In genomic region chr11:117127164-117127563, GRCh38 we compare ENCODE assay signal across 26 cellular contexts.
"Had no signal": no experiment of that assay in that cellular context is flagged by ENCODE, and none has a peak within 500 bp of the region (broad histone marks: within the 10 kb centered on the region; RNA-seq: fewer than 3 reads in every experiment).

No MANE protein-coding gene starts in this region.

- H3K9me3 Mint-ChIP-seq: activated CD4-positive, alpha-beta memory T cell treated with anti-CD3 and anti-CD28 coated beads, Interleukin-2, amount 10 ng/mL, durations not matched to agents 7 days and 5 days; activated CD4-positive, alpha-beta T cell treated with anti-CD3 and anti-CD28 coated beads, Interleukin-2, amount 10 ng/mL, durations not matched to agents 7 days and 5 days; activated naive CD4-positive, alpha-beta T cell treated with anti-CD3 and anti-CD28 coated beads, Interleukin-2, amount 10 ng/mL, durations not matched to agents 7 days and 5 days; activated naive CD8-positive, alpha-beta T cell treated with anti-CD3 and anti-CD28 coated beads, Interleukin-2, amount 10 ng/mL, durations not matched to agents 7 days and 5 days; activated T-cell treated with anti-CD3 and anti-CD28 coated beads, Interleukin-2, amount 50 U/mL, for 24 hours; dendritic cell treated with granulocyte-macrophage colony-stimulating factor and Interleukin-4, amounts not matched to agents 40 ng/mL and 50 ng/mL, for 4 days; mesothelial cell of epicardium; naive thymus-derived CD8-positive, alpha-beta T cell; neural crest cell; type B pancreatic cell had no signal

- H3K4me3 Mint-ChIP-seq: activated CD4-positive, alpha-beta memory T cell treated with anti-CD3 and anti-CD28 coated beads, Interleukin-2, amount 10 ng/mL, durations not matched to agents 7 days and 5 days; activated CD4-positive, alpha-beta T cell treated with anti-CD3 and anti-CD28 coated beads, Interleukin-2, amount 10 ng/mL, durations not matched to agents 7 days and 5 days; activated naive CD4-positive, alpha-beta T cell treated with anti-CD3 and anti-CD28 coated beads, Interleukin-2, amount 10 ng/mL, durations not matched to agents 7 days and 5 days; activated naive CD8-positive, alpha-beta T cell treated with anti-CD3 and anti-CD28 coated beads, Interleukin-2, amount 10 ng/mL, durations not matched to agents 7 days and 5 days; activated T-cell treated with anti-CD3 and anti-CD28 coated beads, Interleukin-2, amount 50 U/mL, for 24 hours; dendritic cell treated with granulocyte-macrophage colony-stimulating factor and Interleukin-4, amounts not matched to agents 40 ng/mL and 50 ng/mL, for 4 days; mesothelial cell of epicardium; naive thymus-derived CD8-positive, alpha-beta T cell; neural crest cell; type B pancreatic cell had no signal

- ATAC-seq: foreskin keratinocyte; heart right ventricle; left cardiac atrium; naive thymus-derived CD8-positive, alpha-beta T cell; pancreas; psoas muscle; right cardiac atrium had no signal

- H3K27me3 ChIP-seq: esophagus muscularis mucosa, heart right ventricle, pancreas, uterus had no signal

- H3K27ac Mint-ChIP-seq: activated CD4-positive, alpha-beta memory T cell treated with anti-CD3 and anti-CD28 coated beads, Interleukin-2, amount 10 ng/mL, durations not matched to agents 7 days and 5 days; activated CD4-positive, alpha-beta T cell treated with anti-CD3 and anti-CD28 coated beads, Interleukin-2, amount 10 ng/mL, durations not matched to agents 7 days and 5 days; activated naive CD4-positive, alpha-beta T cell treated with anti-CD3 and anti-CD28 coated beads, Interleukin-2, amount 10 ng/mL, durations not matched to agents 7 days and 5 days; activated naive CD8-positive, alpha-beta T cell treated with anti-CD3 and anti-CD28 coated beads, Interleukin-2, amount 10 ng/mL, durations not matched to agents 7 days and 5 days; activated T-cell treated with anti-CD3 and anti-CD28 coated beads, Interleukin-2, amount 50 U/mL, for 24 hours; dendritic cell treated with granulocyte-macrophage colony-stimulating factor and Interleukin-4, amounts not matched to agents 40 ng/mL and 50 ng/mL, for 4 days; mesothelial cell of epicardium; type B pancreatic cell had no signal

- H3K27ac ChIP-seq: esophagus muscularis mucosa, foreskin keratinocyte, heart right ventricle, pancreas, psoas muscle, uterus had no signal

- H3K4me3 ChIP-seq: esophagus muscularis mucosa, heart right ventricle, pancreas, psoas muscle, uterus had no signal

- H3K4me1 Mint-ChIP-seq: activated CD4-positive, alpha-beta memory T cell treated with anti-CD3 and anti-CD28 coated beads, Interleukin-2, amount 10 ng/mL, durations not matched to agents 7 days and 5 days; activated CD4-positive, alpha-beta T cell treated with anti-CD3 and anti-CD28 coated beads, Interleukin-2, amount 10 ng/mL, durations not matched to agents 7 days and 5 days; activated naive CD4-positive, alpha-beta T cell treated with anti-CD3 and anti-CD28 coated beads, Interleukin-2, amount 10 ng/mL, durations not matched to agents 7 days and 5 days; mesothelial cell of epicardium; naive thymus-derived CD8-positive, alpha-beta T cell; neural crest cell had no signal

- H3K27me3 Mint-ChIP-seq: activated T-cell treated with anti-CD3 and anti-CD28 coated beads, Interleukin-2, amount 50 U/mL, for 24 hours had no signal

- H3K36me3 Mint-ChIP-seq: activated naive CD4-positive, alpha-beta T cell treated with anti-CD3 and anti-CD28 coated beads, Interleukin-2, amount 10 ng/mL, durations not matched to agents 7 days and 5 days; activated naive CD8-positive, alpha-beta T cell treated with anti-CD3 and anti-CD28 coated beads, Interleukin-2, amount 10 ng/mL, durations not matched to agents 7 days and 5 days; mesothelial cell of epicardium; naive thymus-derived CD8-positive, alpha-beta T cell; type B pancreatic cell had no signal

- DNase-seq: activated CD4-positive, alpha-beta memory T cell treated with anti-CD3 and anti-CD28 coated beads, Interleukin-2, amount 10 ng/mL, durations not matched to agents 7 days and 5 days; activated CD4-positive, alpha-beta T cell treated with anti-CD3 and anti-CD28 coated beads for 1 hour; activated CD4-positive, alpha-beta T cell treated with anti-CD3 and anti-CD28 coated beads, Interleukin-2, amount 10 ng/mL, durations not matched to agents 7 days and 5 days; activated CD8-positive, alpha-beta memory T cell treated with anti-CD3 and anti-CD28 coated beads, Interleukin-2, amount 50 U/mL, for 48 hours; activated gamma-delta T cell; activated naive CD4-positive, alpha-beta T cell treated with anti-CD3 and anti-CD28 coated beads, Interleukin-2, amount 10 ng/mL, durations not matched to agents 7 days and 5 days; activated naive CD8-positive, alpha-beta T cell treated with anti-CD3 and anti-CD28 coated beads, Interleukin-2, amount 10 ng/mL, durations not matched to agents 7 days and 5 days; activated T-cell treated with anti-CD3 and anti-CD28 coated beads, Interleukin-2, amount 50 U/mL, for 24 hours; central memory CD4-positive, alpha-beta T cell; effector CD4-positive, alpha-beta T cell; foreskin keratinocyte; heart right ventricle; islet precursor cell; left cardiac atrium; mammary epithelial cell; naive thymus-derived CD8-positive, alpha-beta T cell; pancreas; psoas muscle; right cardiac atrium; stimulated activated naive CD4-positive, alpha-beta T cell treated with Interleukin-2 at 50 U/mL for 16 hours; uterus had no signal
